1 cellular context compared by ENCODE assay signal in the genomic region with DNA sequence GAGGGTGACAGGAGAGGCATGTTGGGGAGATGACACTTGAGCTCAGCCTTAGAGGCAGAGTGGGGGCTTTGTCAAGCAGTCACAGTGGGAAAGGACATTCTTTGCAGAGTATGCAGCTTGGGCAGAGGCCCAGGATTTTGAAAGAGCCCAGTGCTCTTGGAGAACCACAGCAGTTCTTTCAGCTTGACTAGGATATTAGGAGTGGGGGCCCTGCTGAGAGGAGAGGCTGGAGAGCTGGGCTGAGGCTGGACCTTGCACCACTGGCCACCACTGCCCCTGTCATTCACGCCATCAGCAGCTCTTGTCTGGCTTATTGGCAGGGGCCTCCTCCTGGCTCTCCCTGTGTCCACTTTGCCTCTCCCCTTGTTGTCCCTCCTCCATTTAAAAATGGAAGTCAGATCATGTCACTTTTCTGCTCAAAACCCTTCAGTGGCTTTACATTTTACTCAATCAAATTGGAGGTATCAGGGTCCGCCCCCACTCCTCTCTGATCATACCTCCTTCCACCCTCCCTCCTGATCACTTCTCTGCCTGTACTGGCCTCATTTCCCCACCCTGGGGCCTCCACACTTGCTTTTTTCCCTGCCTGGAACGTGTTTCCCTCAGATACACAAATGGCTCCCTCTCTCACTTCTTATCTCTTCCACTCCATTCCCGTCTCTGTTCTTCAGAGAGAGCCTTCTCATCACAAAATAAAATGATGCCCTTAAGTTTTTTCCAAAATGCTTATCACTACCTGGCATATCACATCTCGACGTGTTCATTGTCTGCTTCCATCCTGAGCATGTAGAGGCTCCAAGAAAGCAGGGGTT.
TF ChIP-seq lines count a peak whose summit lies in the region.

No MANE protein-coding gene starts in this region.

TF ChIP-seq in K562, 482 proteins besides CTCF, POLR2A, EP300 and RAD21 (continued from another document and continues in another):
- TF ChIP-seq, protein P1, sequence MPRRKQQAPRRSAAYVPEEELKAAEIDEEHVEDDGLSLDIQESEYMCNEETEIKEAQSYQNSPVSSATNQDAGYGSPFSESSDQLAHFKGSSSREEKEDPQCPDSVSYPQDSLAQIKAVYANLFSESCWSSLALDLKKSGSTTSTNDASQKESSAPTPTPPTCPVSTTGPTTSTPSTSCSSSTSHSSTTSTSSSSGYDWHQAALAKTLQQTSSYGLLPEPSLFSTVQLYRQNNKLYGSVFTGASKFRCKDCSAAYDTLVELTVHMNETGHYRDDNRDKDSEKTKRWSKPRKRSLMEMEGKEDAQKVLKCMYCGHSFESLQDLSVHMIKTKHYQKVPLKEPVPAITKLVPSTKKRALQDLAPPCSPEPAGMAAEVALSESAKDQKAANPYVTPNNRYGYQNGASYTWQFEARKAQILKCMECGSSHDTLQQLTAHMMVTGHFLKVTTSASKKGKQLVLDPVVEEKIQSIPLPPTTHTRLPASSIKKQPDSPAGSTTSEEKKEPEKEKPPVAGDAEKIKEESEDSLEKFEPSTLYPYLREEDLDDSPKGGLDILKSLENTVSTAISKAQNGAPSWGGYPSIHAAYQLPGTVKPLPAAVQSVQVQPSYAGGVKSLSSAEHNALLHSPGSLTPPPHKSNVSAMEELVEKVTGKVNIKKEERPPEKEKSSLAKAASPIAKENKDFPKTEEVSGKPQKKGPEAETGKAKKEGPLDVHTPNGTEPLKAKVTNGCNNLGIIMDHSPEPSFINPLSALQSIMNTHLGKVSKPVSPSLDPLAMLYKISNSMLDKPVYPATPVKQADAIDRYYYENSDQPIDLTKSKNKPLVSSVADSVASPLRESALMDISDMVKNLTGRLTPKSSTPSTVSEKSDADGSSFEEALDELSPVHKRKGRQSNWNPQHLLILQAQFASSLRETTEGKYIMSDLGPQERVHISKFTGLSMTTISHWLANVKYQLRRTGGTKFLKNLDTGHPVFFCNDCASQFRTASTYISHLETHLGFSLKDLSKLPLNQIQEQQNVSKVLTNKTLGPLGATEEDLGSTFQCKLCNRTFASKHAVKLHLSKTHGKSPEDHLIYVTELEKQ (CRISPR knock-in tag; IDR thresholded peaks at IDR 0.05) = no peak
- no peak for TF ChIP-seq PHTF2 (CRISPR knock-in tag; IDR thresholded peaks at IDR 0.05)
- TF ChIP-seq RB1 (IDR thresholded peaks at IDR 0.05; ENCODE audit: low read depth) = no peak
- TF ChIP-seq GTF2E2 (tag; IDR thresholded peaks at IDR 0.05) = no peak
- TF ChIP-seq ZNF165 (CRISPR knock-in tag; IDR thresholded peaks at IDR 0.05; ENCODE audit: borderline replicate concordance) = no peak
- TF ChIP-seq SETDB1 (IDR thresholded peaks at IDR 0.05; ENCODE audit: low read length) = no peak
- TF ChIP-seq GABPA (tag; conservative IDR thresholded peaks at IDR 0.05; ENCODE audit: low read depth) = no peak
- TF ChIP-seq ZNF699 (CRISPR knock-in tag; IDR thresholded peaks at IDR 0.05; ENCODE audit: insufficient replicate concordance) = no peak
- no peak for TF ChIP-seq CTBP1 (IDR thresholded peaks at IDR 0.05; ENCODE audit: borderline replicate concordance)
- TF ChIP-seq SAFB2 (IDR thresholded peaks at IDR 0.05; ENCODE audit: borderline replicate concordance, low read depth, low read length, severe bottlenecking) = no peak
- TF ChIP-seq, protein P2, sequence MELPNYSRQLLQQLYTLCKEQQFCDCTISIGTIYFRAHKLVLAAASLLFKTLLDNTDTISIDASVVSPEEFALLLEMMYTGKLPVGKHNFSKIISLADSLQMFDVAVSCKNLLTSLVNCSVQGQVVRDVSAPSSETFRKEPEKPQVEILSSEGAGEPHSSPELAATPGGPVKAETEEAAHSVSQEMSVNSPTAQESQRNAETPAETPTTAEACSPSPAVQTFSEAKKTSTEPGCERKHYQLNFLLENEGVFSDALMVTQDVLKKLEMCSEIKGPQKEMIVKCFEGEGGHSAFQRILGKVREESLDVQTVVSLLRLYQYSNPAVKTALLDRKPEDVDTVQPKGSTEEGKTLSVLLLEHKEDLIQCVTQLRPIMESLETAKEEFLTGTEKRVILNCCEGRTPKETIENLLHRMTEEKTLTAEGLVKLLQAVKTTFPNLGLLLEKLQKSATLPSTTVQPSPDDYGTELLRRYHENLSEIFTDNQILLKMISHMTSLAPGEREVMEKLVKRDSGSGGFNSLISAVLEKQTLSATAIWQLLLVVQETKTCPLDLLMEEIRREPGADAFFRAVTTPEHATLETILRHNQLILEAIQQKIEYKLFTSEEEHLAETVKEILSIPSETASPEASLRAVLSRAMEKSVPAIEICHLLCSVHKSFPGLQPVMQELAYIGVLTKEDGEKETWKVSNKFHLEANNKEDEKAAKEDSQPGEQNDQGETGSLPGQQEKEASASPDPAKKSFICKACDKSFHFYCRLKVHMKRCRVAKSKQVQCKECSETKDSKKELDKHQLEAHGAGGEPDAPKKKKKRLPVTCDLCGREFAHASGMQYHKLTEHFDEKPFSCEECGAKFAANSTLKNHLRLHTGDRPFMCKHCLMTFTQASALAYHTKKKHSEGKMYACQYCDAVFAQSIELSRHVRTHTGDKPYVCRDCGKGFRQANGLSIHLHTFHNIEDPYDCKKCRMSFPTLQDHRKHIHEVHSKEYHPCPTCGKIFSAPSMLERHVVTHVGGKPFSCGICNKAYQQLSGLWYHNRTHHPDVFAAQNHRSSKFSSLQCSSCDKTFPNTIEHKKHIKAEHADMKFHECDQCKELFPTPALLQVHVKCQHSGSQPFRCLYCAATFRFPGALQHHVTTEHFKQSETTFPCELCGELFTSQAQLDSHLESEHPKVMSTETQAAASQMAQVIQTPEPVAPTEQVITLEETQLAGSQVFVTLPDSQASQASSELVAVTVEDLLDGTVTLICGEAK (IDR thresholded peaks at IDR 0.05) = no peak
- TF ChIP-seq, protein P2 (CRISPR knock-in tag; IDR thresholded peaks at IDR 0.05) = no peak
- TF ChIP-seq TCF7 (IDR thresholded peaks at IDR 0.05; ENCODE audit: borderline replicate concordance) = no peak
- TF ChIP-seq ZNF232 (CRISPR knock-in tag; IDR thresholded peaks at IDR 0.05) = no peak
- no peak for TF ChIP-seq CBFB (CRISPR knock-in tag; IDR thresholded peaks at IDR 0.05)
- TF ChIP-seq, protein P3, sequence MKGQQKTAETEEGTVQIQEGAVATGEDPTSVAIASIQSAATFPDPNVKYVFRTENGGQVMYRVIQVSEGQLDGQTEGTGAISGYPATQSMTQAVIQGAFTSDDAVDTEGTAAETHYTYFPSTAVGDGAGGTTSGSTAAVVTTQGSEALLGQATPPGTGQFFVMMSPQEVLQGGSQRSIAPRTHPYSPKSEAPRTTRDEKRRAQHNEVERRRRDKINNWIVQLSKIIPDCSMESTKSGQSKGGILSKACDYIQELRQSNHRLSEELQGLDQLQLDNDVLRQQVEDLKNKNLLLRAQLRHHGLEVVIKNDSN (CRISPR knock-in tag; IDR thresholded peaks at IDR 0.05) = no peak
- no peak for TF ChIP-seq ZNF143 (CRISPR knock-in tag; IDR thresholded peaks at IDR 0.05)
- TF ChIP-seq, protein P4, sequence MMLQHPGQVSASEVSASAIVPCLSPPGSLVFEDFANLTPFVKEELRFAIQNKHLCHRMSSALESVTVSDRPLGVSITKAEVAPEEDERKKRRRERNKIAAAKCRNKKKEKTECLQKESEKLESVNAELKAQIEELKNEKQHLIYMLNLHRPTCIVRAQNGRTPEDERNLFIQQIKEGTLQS (IDR thresholded peaks at IDR 0.05) = no peak
- TF ChIP-seq, protein P4 (CRISPR knock-in tag; conservative IDR thresholded peaks at IDR 0.05) = no peak
- TF ChIP-seq ZNF583 (CRISPR knock-in tag; IDR thresholded peaks at IDR 0.05) = no peak
- no peak for TF ChIP-seq ETV5 (CRISPR knock-in tag; IDR thresholded peaks at IDR 0.05; ENCODE audit: low read depth)
- TF ChIP-seq, protein P5, sequence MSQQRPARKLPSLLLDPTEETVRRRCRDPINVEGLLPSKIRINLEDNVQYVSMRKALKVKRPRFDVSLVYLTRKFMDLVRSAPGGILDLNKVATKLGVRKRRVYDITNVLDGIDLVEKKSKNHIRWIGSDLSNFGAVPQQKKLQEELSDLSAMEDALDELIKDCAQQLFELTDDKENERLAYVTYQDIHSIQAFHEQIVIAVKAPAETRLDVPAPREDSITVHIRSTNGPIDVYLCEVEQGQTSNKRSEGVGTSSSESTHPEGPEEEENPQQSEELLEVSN (IDR thresholded peaks at IDR 0.05; ENCODE audit: borderline replicate concordance in 1 of 2, extremely low read depth in 1 of 2, insufficient read depth in 1 of 2, insufficient read length in 1 of 2, low read depth in 1 of 2, low read length in 1 of 2, poor library complexity in 1 of 2, severe bottlenecking in 1 of 2) = no peak
- no peak for TF ChIP-seq POLR2B (IDR thresholded peaks at IDR 0.05; ENCODE audit: low read depth, partially characterized antibody)
- TF ChIP-seq POLR2H (tag; IDR thresholded peaks at IDR 0.05; ENCODE audit: low read depth) = no peak
- TF ChIP-seq, protein P6, sequence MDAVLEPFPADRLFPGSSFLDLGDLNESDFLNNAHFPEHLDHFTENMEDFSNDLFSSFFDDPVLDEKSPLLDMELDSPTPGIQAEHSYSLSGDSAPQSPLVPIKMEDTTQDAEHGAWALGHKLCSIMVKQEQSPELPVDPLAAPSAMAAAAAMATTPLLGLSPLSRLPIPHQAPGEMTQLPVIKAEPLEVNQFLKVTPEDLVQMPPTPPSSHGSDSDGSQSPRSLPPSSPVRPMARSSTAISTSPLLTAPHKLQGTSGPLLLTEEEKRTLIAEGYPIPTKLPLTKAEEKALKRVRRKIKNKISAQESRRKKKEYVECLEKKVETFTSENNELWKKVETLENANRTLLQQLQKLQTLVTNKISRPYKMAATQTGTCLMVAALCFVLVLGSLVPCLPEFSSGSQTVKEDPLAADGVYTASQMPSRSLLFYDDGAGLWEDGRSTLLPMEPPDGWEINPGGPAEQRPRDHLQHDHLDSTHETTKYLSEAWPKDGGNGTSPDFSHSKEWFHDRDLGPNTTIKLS (IDR thresholded peaks at IDR 0.05; ENCODE audit: borderline replicate concordance, low read depth) = no peak
- no peak for TF ChIP-seq ZNF41 (CRISPR knock-in tag; conservative IDR thresholded peaks at IDR 0.05)
- TF ChIP-seq, protein P7, sequence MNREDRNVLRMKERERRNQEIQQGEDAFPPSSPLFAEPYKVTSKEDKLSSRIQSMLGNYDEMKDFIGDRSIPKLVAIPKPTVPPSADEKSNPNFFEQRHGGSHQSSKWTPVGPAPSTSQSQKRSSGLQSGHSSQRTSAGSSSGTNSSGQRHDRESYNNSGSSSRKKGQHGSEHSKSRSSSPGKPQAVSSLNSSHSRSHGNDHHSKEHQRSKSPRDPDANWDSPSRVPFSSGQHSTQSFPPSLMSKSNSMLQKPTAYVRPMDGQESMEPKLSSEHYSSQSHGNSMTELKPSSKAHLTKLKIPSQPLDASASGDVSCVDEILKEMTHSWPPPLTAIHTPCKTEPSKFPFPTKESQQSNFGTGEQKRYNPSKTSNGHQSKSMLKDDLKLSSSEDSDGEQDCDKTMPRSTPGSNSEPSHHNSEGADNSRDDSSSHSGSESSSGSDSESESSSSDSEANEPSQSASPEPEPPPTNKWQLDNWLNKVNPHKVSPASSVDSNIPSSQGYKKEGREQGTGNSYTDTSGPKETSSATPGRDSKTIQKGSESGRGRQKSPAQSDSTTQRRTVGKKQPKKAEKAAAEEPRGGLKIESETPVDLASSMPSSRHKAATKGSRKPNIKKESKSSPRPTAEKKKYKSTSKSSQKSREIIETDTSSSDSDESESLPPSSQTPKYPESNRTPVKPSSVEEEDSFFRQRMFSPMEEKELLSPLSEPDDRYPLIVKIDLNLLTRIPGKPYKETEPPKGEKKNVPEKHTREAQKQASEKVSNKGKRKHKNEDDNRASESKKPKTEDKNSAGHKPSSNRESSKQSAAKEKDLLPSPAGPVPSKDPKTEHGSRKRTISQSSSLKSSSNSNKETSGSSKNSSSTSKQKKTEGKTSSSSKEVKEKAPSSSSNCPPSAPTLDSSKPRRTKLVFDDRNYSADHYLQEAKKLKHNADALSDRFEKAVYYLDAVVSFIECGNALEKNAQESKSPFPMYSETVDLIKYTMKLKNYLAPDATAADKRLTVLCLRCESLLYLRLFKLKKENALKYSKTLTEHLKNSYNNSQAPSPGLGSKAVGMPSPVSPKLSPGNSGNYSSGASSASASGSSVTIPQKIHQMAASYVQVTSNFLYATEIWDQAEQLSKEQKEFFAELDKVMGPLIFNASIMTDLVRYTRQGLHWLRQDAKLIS (CRISPR knock-in tag; IDR thresholded peaks at IDR 0.05) = no peak
- no peak for TF ChIP-seq ZNF431 (CRISPR knock-in tag; IDR thresholded peaks at IDR 0.05)
- TF ChIP-seq GATA2 (CRISPR knock-in tag; IDR thresholded peaks at IDR 0.05) = no peak
- TF ChIP-seq ZNF780A (CRISPR knock-in tag; IDR thresholded peaks at IDR 0.05) = no peak
- no peak for TF ChIP-seq FOXJ3 (CRISPR knock-in tag; IDR thresholded peaks at IDR 0.05)
- TF ChIP-seq SRSF3 (IDR thresholded peaks at IDR 0.05; ENCODE audit: insufficient read depth, low read length) = no peak
- no peak for TF ChIP-seq SRSF1 (IDR thresholded peaks at IDR 0.05; ENCODE audit: low read depth, low read length)
- no peak for TF ChIP-seq KDM1A (IDR thresholded peaks at IDR 0.05)
